Comparison of ENCODE assay signal across 21 cellular contexts in genomic region chr19:2728783-2729387, GRCh38.
"Had no signal": no experiment of that assay in that cellular context is flagged by ENCODE, and none has a peak within 500 bp of the region (broad histone marks: within the 10 kb centered on the region; RNA-seq: fewer than 3 reads in every experiment).

No MANE protein-coding gene starts in this region.

- DNase-seq: activated CD4-positive, alpha-beta memory T cell treated with anti-CD3 and anti-CD28 coated beads, Interleukin-2, amount 10 ng/mL, durations not matched to agents 7 days and 5 days; activated CD4-positive, alpha-beta T cell treated with anti-CD3 and anti-CD28 coated beads for 48 hours; activated CD8-positive, alpha-beta memory T cell treated with anti-CD3 and anti-CD28 coated beads, Interleukin-2, amount 10 ng/mL, durations not matched to agents 7 days and 5 days; amniotic stem cell; effector memory CD8-positive, alpha-beta T cell; esophagus squamous epithelium; heart right ventricle; kidney glomerular epithelial cell; left ventricle myocardium inferior; mammary epithelial cell; right cardiac atrium; stimulated activated naive CD8-positive, alpha-beta T cell treated with anti-CD3 and anti-CD28 coated beads, Interleukin-15, amount 100 ng/mL, for 72 hours; trophoblast cell had no signal

- H3K9me3 ChIP-seq: esophagus squamous epithelium, heart right ventricle, left ventricle myocardium inferior, prostate gland, suprapubic skin, vagina had no signal

- H3K9ac ChIP-seq: neural progenitor cell had no signal

- H3K27ac ChIP-seq: cardiac muscle cell, esophagus squamous epithelium, heart right ventricle, left ventricle myocardium inferior, neural progenitor cell, prostate gland, skin epidermis, suprapubic skin, vagina had no signal

- ATAC-seq: activated CD8-positive, alpha-beta memory T cell treated with anti-CD3 and anti-CD28 coated beads, Interleukin-2, amount 10 ng/mL, durations not matched to agents 7 days and 5 days; effector memory CD8-positive, alpha-beta T cell; heart right ventricle; right cardiac atrium; stimulated activated naive CD8-positive, alpha-beta T cell treated with anti-CD3 and anti-CD28 coated beads, Interleukin-15, amount 100 ng/mL, for 72 hours; WTC11 had no signal

- H3K36me3 ChIP-seq: cardiac muscle cell, neural progenitor cell, prostate gland had no signal

- H3K4me3 Mint-ChIP-seq: activated CD4-positive, alpha-beta memory T cell treated with anti-CD3 and anti-CD28 coated beads, Interleukin-2, amount 10 ng/mL, durations not matched to agents 7 days and 5 days; activated CD8-positive, alpha-beta memory T cell treated with anti-CD3 and anti-CD28 coated beads, Interleukin-2, amount 10 ng/mL, durations not matched to agents 7 days and 5 days; activated naive CD8-positive, alpha-beta T cell; effector memory CD8-positive, alpha-beta T cell; neural progenitor cell; stimulated activated naive CD8-positive, alpha-beta T cell treated with anti-CD3 and anti-CD28 coated beads, Interleukin-15, amount 100 ng/mL, for 72 hours; WTC11 had no signal

- H3K36me3 Mint-ChIP-seq: activated CD8-positive, alpha-beta memory T cell treated with anti-CD3 and anti-CD28 coated beads, Interleukin-2, amount 10 ng/mL, durations not matched to agents 7 days and 5 days had no signal

- H3K4me3 ChIP-seq: cardiac muscle cell, esophagus squamous epithelium, heart right ventricle, left ventricle myocardium inferior, neural progenitor cell, prostate gland, skin epidermis, suprapubic skin, vagina had no signal

- H3K9me3 Mint-ChIP-seq: activated CD4-positive, alpha-beta memory T cell treated with anti-CD3 and anti-CD28 coated beads, Interleukin-2, amount 10 ng/mL, durations not matched to agents 7 days and 5 days; effector memory CD8-positive, alpha-beta T cell; neural progenitor cell; stimulated activated naive CD8-positive, alpha-beta T cell treated with anti-CD3 and anti-CD28 coated beads, Interleukin-15, amount 100 ng/mL, for 72 hours; WTC11 had no signal

- H3K4me1 ChIP-seq: neural progenitor cell, prostate gland had no signal

- H3K4me2 ChIP-seq: neural progenitor cell had no signal

- H3K4me1 Mint-ChIP-seq: activated CD4-positive, alpha-beta memory T cell treated with anti-CD3 and anti-CD28 coated beads, Interleukin-2, amount 10 ng/mL, durations not matched to agents 7 days and 5 days had no signal

- H3K27ac Mint-ChIP-seq: activated CD4-positive, alpha-beta memory T cell treated with anti-CD3 and anti-CD28 coated beads, Interleukin-2, amount 10 ng/mL, durations not matched to agents 7 days and 5 days; activated CD8-positive, alpha-beta memory T cell treated with anti-CD3 and anti-CD28 coated beads, Interleukin-2, amount 10 ng/mL, durations not matched to agents 7 days and 5 days; activated naive CD8-positive, alpha-beta T cell; effector memory CD8-positive, alpha-beta T cell; neural progenitor cell; stimulated activated naive CD8-positive, alpha-beta T cell treated with anti-CD3 and anti-CD28 coated beads, Interleukin-15, amount 100 ng/mL, for 72 hours; WTC11 had no signal

- H3K27me3 ChIP-seq: vagina had no signal
